21 cellular contexts compared by ENCODE assay signal in the genomic region with DNA sequence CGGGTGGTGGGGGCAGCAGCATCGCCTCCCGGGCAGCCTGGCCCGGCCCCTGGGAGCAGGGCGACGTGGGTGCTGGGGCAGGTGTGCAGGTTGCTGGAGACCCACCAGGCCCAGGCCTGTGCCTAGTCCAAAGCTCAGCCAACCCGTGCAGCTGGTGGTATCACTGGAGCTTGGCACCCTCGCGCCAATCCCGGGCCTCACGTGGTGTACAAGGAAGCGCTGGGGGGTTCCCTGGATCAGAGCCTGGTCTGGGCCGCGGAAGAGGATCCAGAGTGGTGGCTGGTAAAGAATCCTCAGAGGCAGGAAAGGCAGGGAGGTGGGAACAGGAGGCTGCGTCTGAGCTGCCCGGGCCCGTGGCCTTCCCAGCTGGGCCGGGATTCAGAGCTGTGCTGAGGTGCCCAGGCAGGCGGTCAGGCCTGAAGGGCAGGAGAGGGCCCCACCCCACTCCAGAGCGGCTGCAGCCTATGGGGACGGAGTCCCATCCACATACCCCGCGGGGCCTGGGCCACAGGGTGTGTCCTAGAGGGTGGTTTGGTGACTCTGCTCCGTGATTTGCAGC.
"Had no signal": no experiment of that assay in that cellular context is flagged by ENCODE, and none has a peak within 500 bp of the region (broad histone marks: within the 10 kb centered on the region; RNA-seq: fewer than 3 reads in every experiment).

No MANE protein-coding gene starts in this region.

- H3K27ac Mint-ChIP-seq: activated CD4-positive, alpha-beta T cell treated with anti-CD3 and anti-CD28 coated beads, Interleukin-2, amount 10 ng/mL, durations not matched to agents 7 days and 5 days; activated naive CD8-positive, alpha-beta T cell treated with anti-CD3 and anti-CD28 coated beads for 36 hours; activated T-cell treated with anti-CD3 and anti-CD28 coated beads, Interleukin-2, amount 50 U/mL, for 72 hours; T-helper 2 cell treated with Interferon-gamma antibody and Interleukin-4, amounts not matched to agents 5 μg/mL and 100 μg/mL, for 36 hours had no signal

- H3K9me3 ChIP-seq: esophagus squamous epithelium, ovary, upper lobe of right lung had no signal

- H3K27me3 Mint-ChIP-seq: activated CD4-positive, alpha-beta T cell treated with anti-CD3 and anti-CD28 coated beads, Interleukin-2, amount 10 ng/mL, durations not matched to agents 7 days and 5 days; activated naive CD8-positive, alpha-beta T cell treated with anti-CD3 and anti-CD28 coated beads for 36 hours; central memory CD8-positive, alpha-beta T cell had no signal

- H3K4me1 Mint-ChIP-seq: activated CD4-positive, alpha-beta T cell treated with anti-CD3 and anti-CD28 coated beads, Interleukin-2, amount 10 ng/mL, durations not matched to agents 7 days and 5 days; activated naive CD8-positive, alpha-beta T cell treated with anti-CD3 and anti-CD28 coated beads for 36 hours; neural crest cell had no signal

- H3K27ac ChIP-seq: brain microvascular endothelial cell, esophagus squamous epithelium, ovary, upper lobe of right lung had no signal

- H3K36me3 ChIP-seq: brain microvascular endothelial cell, ovary, upper lobe of right lung had no signal

- H3K36me3 Mint-ChIP-seq: activated naive CD8-positive, alpha-beta T cell treated with anti-CD3 and anti-CD28 coated beads for 36 hours had no signal

- H3K9me3 Mint-ChIP-seq: activated CD4-positive, alpha-beta T cell treated with anti-CD3 and anti-CD28 coated beads, Interleukin-2, amount 10 ng/mL, durations not matched to agents 7 days and 5 days; activated naive CD8-positive, alpha-beta T cell treated with anti-CD3 and anti-CD28 coated beads for 36 hours; activated T-cell treated with anti-CD3 and anti-CD28 coated beads, Interleukin-2, amount 50 U/mL, for 72 hours; central memory CD8-positive, alpha-beta T cell; neural crest cell; T-helper 2 cell treated with Interferon-gamma antibody and Interleukin-4, amounts not matched to agents 5 μg/mL and 100 μg/mL, for 36 hours had no signal

- DNase-seq: activated CD4-positive, alpha-beta T cell treated with anti-CD3 and anti-CD28 coated beads, Interleukin-2, amount 10 ng/mL, durations not matched to agents 7 days and 5 days; activated CD4-positive, CD25-positive, alpha-beta regulatory T cell; activated CD8-positive, alpha-beta memory T cell treated with anti-CD3 and anti-CD28 coated beads, Interleukin-2, amount 50 U/mL, for 48 hours; activated gamma-delta T cell treated with Interleukin-2 at 50 U/mL for 16 hours; activated naive CD8-positive, alpha-beta T cell treated with anti-CD3 and anti-CD28 coated beads for 36 hours; activated T-cell treated with anti-CD3 and anti-CD28 coated beads, Interleukin-2, amount 50 U/mL, for 72 hours; amygdala; brain microvascular endothelial cell; cortex of kidney; effector CD8-positive, alpha-beta T cell; esophagus squamous epithelium; hypothalamus; kidney; mesendoderm; ovary; stimulated activated CD4-positive, alpha-beta T cell treated with anti-CD3 and anti-CD28 coated beads, Interleukin-4, amount 100 ng/mL, for 24 hours; stimulated activated naive CD8-positive, alpha-beta T cell treated with anti-CD3 and anti-CD28 coated beads, Interleukin-15, Interleukin-2, amounts not matched to agents 100 U/mL and 50 U/mL, for 24 hours; upper lobe of right lung had no signal

- H3K27me3 ChIP-seq: brain microvascular endothelial cell, esophagus squamous epithelium, ovary, upper lobe of right lung had no signal

- H3K4me3 Mint-ChIP-seq: activated CD4-positive, alpha-beta T cell treated with anti-CD3 and anti-CD28 coated beads, Interleukin-2, amount 10 ng/mL, durations not matched to agents 7 days and 5 days; activated naive CD8-positive, alpha-beta T cell treated with anti-CD3 and anti-CD28 coated beads for 36 hours; activated T-cell treated with anti-CD3 and anti-CD28 coated beads, Interleukin-2, amount 50 U/mL, for 72 hours; central memory CD8-positive, alpha-beta T cell; neural crest cell; T-helper 2 cell treated with Interferon-gamma antibody and Interleukin-4, amounts not matched to agents 5 μg/mL and 100 μg/mL, for 36 hours had no signal

- ATAC-seq: activated T-cell treated with anti-CD3 and anti-CD28 coated beads, Interleukin-2, amount 50 U/mL, for 72 hours; stimulated activated naive CD8-positive, alpha-beta T cell treated with anti-CD3 and anti-CD28 coated beads, Interleukin-15, Interleukin-2, amounts not matched to agents 100 U/mL and 50 U/mL, for 24 hours; upper lobe of right lung had no signal

- H3K4me3 ChIP-seq: esophagus squamous epithelium, ovary, upper lobe of right lung had no signal

- H3K4me1 ChIP-seq: esophagus squamous epithelium, upper lobe of right lung had no signal
